Comparison of ENCODE assay signal across 5 cellular contexts in the genomic region with DNA sequence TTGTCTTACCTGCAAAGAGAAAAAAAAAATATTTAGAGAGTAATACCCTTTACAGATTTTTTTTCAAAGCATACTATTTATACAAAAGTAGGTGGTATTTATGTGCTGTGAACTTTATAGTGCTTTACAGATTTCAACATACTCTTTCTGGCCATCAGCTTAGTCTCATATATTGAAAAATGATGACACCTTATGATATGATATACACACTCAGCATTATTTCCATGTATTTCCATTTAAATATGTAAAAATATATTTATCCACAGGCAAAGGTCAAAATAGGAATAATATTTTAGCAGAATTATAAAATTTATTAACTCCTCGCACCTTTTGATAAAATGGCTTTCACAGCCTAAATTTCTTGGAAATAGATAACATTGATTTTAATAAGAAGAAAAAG.
"Had no signal": no experiment of that assay in that cellular context is flagged by ENCODE, and none has a peak within 500 bp of the region (broad histone marks: within the 10 kb centered on the region; RNA-seq: fewer than 3 reads in every experiment).

No MANE protein-coding gene starts in this region.

- H3K4me2 ChIP-seq: KMS-11 had no signal

- H3K27ac ChIP-seq: HL-60, KMS-11 had no signal

- DNase-seq: KBM-7, KG1 had no signal

- H3K9ac ChIP-seq: KMS-11 had no signal

- FAIRE-seq: HTR-8/SVneo had no signal
